8 cellular contexts compared by ENCODE assay signal in the genomic region with DNA sequence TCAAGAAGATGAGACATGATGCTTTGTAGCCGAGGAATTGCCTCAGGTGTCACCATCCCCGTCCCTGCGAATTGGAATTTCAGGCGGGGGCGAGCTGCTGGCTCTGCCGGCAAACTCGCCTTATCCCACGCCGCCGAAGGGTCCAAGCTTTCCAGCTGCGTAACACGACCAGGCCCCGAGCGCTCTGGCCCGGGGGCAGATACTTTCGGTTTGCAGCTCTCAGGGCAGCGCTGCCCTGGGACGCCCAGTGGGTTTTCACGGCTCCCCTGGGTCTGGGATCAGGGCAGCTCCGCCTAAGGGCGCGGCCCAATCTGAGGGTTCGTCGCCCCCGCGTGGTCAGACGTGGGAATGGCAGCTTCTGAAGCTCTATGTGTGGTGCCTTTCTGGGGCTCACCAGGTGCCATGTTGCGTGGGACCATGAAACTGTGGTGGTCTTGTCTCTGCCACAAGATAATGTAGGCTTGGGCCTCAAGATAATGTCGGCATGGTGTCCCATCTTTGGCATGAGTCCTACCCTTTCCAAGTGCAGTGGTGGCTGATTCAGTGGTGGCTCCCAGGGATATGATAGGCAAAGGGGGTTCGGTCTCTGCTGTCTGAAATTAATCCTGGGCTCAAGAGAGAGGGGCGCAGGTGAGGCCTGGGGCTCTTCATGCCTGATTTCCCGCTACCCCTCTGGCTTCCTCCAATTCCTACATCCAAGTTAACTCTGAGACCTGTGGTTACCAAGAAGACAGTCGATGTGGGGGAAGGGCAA. TPM values are rescaled to one million over a fixed set of nuclear protein-coding genes. Genes with fewer than 3 reads are reported as not detected.
DNase-seq lines count a peak whose midpoint lies in the region; ATAC-seq and TF ChIP-seq lines count a peak whose summit lies in the region.

No MANE protein-coding gene starts in this region.

- no peak for TF ChIP-seq EP300 in suprapubic skin (IDR thresholded peaks at IDR 0.05)

- H3K9me3 ChIP-seq in suprapubic skin: no peaks in the 10 kb centered on the region

- TF ChIP-seq CTCF in omental fat pad (IDR thresholded peaks at IDR 0.05) (peak in 2 of 3 donors; percentile 44 to 66), suprapubic skin (IDR thresholded peaks at IDR 0.05) (peak; percentile 90 to 95)

- whole genome bisulfite sequencing in suprapubic skin: 13% methylated on average over 21 of the region's 33 CpGs

- no peaks in the 10 kb centered on the region for H3K36me3 ChIP-seq in suprapubic skin

- ATAC-seq in GM21717 (IDR thresholded peaks at IDR 0.05; ENCODE audit: unreplicated experiment) (peak; percentile 57), omental fat pad (ENCODE audit: low FRiP score) (peak; percentile 99)

- no peak for TF ChIP-seq POLR2A in suprapubic skin (IDR thresholded peaks at IDR 0.05)

- in situ Hi-C loops in SK-MEL-5 (cut with HindIII; ENCODE audit: low pct_unique_long_range_greater_than_20kb, low sequenced_read_pairs): no loop called here

- H3K27me3 ChIP-seq in suprapubic skin: no peaks in the 10 kb centered on the region

- H3K4me3 ChIP-seq in suprapubic skin: peak overlapping the region; percentile 61

- peaks cover 7% of the 10 kb centered on the region for H3K4me1 ChIP-seq in suprapubic skin

- H3K27ac ChIP-seq in suprapubic skin: peak overlapping the region; percentile 69

- DNase-seq in DMS 273 treated with DMSO at 0.1 percent for 48 hours (lab: John Stamatoyannopoulos, UW): peak; percentile 10
- DNase-seq in LoVo (ENCODE audit: low spot score): peak; percentile 86
- DNase-seq in SK-MEL-5 (ENCODE audit: low read depth, low spot score): peak; percentile 86
- DNase-seq in activated naive CD4-positive, alpha-beta T cell treated with anti-CD3 and anti-CD28 coated beads, Interleukin-2, amount 50 U/mL, for 16 hours: peak; percentile 85
- DNase-seq in glomerular visceral epithelial cell (ENCODE audit: extremely low spot score): peak; percentile 93
- peak; percentile 76 for DNase-seq in omental fat pad (ENCODE audit: low spot score)
- DNase-seq in suprapubic skin (ENCODE audit: low spot score in 2 of 2): peak; percentile 94 to 95

RNA-seq across cellular contexts. Expression of a gene that starts 21.0 kb away (rescaled TPM):
- 179 and 191 TPM in 2 replicates for total RNA-seq in SK-MEL-5 (2014; rRNA removed; shearing (Covaris generic))
- polyA plus RNA-seq in SK-MEL-5 (2015; cell fraction: cytosol; rRNA removed): 451 and 485 TPM in 2 replicates
- polyA plus RNA-seq in SK-MEL-5 (2015; cell fraction: nucleus; rRNA removed): 113 and 127 TPM in 2 replicates
- total RNA-seq in omental fat pad (10 to 100 TPM; 76.4 to 87.3 (median 83.5) TPM), suprapubic skin (10 to 100 TPM; 44.6 to 77.8 (median 51.8) TPM)

RNA-seq across cellular contexts. Expression of a gene that starts 28.8 kb away (rescaled TPM):
- 0.77 and 1.5 TPM in 2 replicates for total RNA-seq in SK-MEL-5 (2014; rRNA removed; shearing (Covaris generic))
- 7.0 and 8.7 TPM in 2 replicates for polyA plus RNA-seq in SK-MEL-5 (2015; cell fraction: cytosol; rRNA removed)
- 3.7 and 3.9 TPM in 2 replicates for polyA plus RNA-seq in SK-MEL-5 (2015; cell fraction: nucleus; rRNA removed)
- total RNA-seq in omental fat pad (10 to 100 TPM; 20.7 to 45.7 (median 27.9) TPM), suprapubic skin (10 to 100 TPM; 42.4 to 72.3 (median 49.7) TPM)

RNA-seq across cellular contexts. Expression of a gene that starts 32.6 kb away (rescaled TPM):
- not detected in 2 replicates for total RNA-seq in SK-MEL-5 (2014; rRNA removed; shearing (Covaris generic))
- polyA plus RNA-seq in SK-MEL-5 (2015; cell fraction: cytosol; rRNA removed): not detected in 2 replicates
- polyA plus RNA-seq in SK-MEL-5 (2015; cell fraction: nucleus; rRNA removed): not detected in 2 replicates
- total RNA-seq in omental fat pad (1 to 10 TPM; 3.0 to 8.4 (median 7.0) TPM), suprapubic skin (10 to 100 TPM; 29.6 to 58.0 (median 34.1) TPM)

RNA-seq across cellular contexts. Expression of a gene that starts 58.8 kb away (rescaled TPM):
- not detected in 2 replicates for total RNA-seq in SK-MEL-5 (2014; rRNA removed; shearing (Covaris generic))
- polyA plus RNA-seq in SK-MEL-5 (2015; cell fraction: cytosol; rRNA removed): 0.05 TPM in 1 of 2 replicates, not detected in the other
- not detected in 2 replicates for polyA plus RNA-seq in SK-MEL-5 (2015; cell fraction: nucleus; rRNA removed)
- total RNA-seq in omental fat pad (under 1 TPM in 1 of 4 donors, not detected in 3; 0.47 TPM), suprapubic skin (under 1 TPM in 1 of 4 donors, not detected in 3; 0.32 TPM)

Comparison
In these comparisons a context has a peak if more than half of its experiments do, and no peak if none do; other contexts are left out.
1. Peak in every context shown above with its lines: DNase-seq, ATAC-seq, H3K4me3 ChIP-seq and H3K27ac ChIP-seq.
2. DNase-seq: peak in every context shown above with its lines; median percentile 94 in suprapubic skin; 93 in glomerular visceral epithelial cell; 86 in LoVo; 86 in SK-MEL-5; 85 in activated naive CD4-positive, alpha-beta T cell treated with anti-CD3 and anti-CD28 coated beads, Interleukin-2, amount 50 U/mL, for 16 hours; 76 in omental fat pad; 10 in DMS 273 treated with DMSO at 0.1 percent for 48 hours.